In the genomic region with DNA sequence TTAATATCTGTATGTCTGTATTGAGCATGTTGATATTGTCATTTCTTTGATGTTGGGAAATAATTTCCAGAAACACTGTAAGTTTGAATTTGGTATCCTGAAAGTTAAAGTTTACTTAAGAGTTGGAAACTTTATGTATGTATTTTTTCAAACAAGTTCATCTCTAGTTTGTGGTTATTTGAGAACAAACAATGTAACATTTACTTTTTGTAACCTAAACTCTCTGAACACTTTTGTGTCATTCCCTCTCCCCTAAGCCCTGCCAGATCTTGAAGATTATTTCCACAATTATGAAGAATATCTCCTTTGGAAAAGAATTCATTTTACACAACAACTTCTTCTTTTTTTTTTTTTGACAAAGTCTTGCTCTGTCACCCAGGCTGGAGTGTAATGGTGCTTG, we compare ENCODE assay signal across 38 cellular contexts. TPM values are rescaled to one million over a fixed set of nuclear protein-coding genes. Genes with fewer than 3 reads are reported as not detected.
"Had no signal": no experiment of that assay in that cellular context is flagged by ENCODE, and none has a peak within 500 bp of the region (broad histone marks: within the 10 kb centered on the region; RNA-seq: fewer than 3 reads in every experiment).

No MANE protein-coding gene starts in this region.

- H3K36me3 ChIP-seq: MG63 had no signal

- H3K9me3 ChIP-seq: MG63 had no signal

- H3K4me3 ChIP-seq: MG63 had no signal

- DNase-seq: Karpas-422, Kasumi-1, MG63, MM.1S, MV-4-11, NCI-H1048, NCI-H1092, NCI-H1092 treated with DMSO at 0.1 percent for 48 hours, NCI-H1105, NCI-H1105 treated with DMSO at 0.1 percent for 48 hours, NCI-H1417, NCI-H1417 treated with DMSO at 0.1 percent for 48 hours, NCI-H1436, NCI-H1436 treated with DMSO at 0.1 percent for 48 hours, NCI-H146, NCI-H1694, NCI-H1694 treated with DMSO at 0.1 percent for 48 hours, NCI-H187, NCI-H187 treated with DMSO at 0.1 percent for 48 hours, NCI-H1930, NCI-H2029, NCI-H2029 treated with DMSO at 0.1 percent for 48 hours, NCI-H2081, NCI-H2081 treated with DMSO at 0.1 percent for 48 hours, NCI-H2107, NCI-H2171, NCI-H2171 treated with DMSO at 0.1 percent for 48 hours, NCI-H2227 treated with DMSO at 0.1 percent for 48 hours, NCI-H226, NCI-H345, NCI-H446, NCI-H446 treated with DMSO at 0.1 percent for 48 hours, NCI-H510A, NCI-H510A treated with DMSO at 0.1 percent for 48 hours had no signal

RNA-seq across cellular contexts. Expression of a gene that starts 24.9 kb away (rescaled TPM):
- total RNA-seq: LHCN-M2, M059J, MCF 10A, NCI-H460 had no signal
